15 cellular contexts compared by ENCODE assay signal in the genomic region with DNA sequence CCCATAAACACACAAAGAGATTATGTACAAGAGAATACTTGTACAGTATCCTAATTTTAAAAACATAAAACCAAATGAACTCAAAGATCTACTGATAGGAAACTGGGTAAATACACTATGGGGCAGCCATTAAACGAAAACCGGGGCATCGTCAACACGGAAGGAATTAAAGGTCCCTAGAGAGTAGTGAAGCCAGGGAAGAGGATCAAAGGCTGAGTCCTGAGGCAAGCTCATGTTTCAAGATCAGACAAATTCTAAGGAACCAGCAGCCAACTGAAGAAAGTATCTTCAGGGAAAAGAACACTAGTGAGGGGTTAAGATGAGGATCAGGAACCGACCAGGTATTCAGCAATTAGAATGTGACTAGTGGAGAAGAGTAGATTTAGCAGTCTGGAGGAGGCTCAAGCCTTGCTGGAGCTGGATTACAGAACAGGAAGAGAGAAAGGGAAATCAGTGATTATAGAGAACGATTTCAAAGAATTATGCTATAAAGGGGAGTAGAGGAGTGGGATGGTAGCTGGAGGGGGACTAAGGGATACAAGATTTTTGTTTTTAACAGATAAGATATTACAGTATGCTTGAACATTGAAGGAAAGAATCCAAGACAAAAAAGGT. TPM values are rescaled to one million over a fixed set of nuclear protein-coding genes. Genes with fewer than 3 reads are reported as not detected.
DNase-seq lines count a peak whose midpoint lies in the region; ATAC-seq, FAIRE-seq and TF ChIP-seq lines count a peak whose summit lies in the region.
"Had no signal": no experiment of that assay in that cellular context is flagged by ENCODE, and none has a peak within 500 bp of the region (broad histone marks: within the 10 kb centered on the region; RNA-seq: fewer than 3 reads in every experiment).

No MANE protein-coding gene starts in this region.

- 17 to 50% methylated on average over 6 of the region's 6 CpGs for WGBS in sigmoid colon, 2 donors

- peaks cover 4 to 43% (median 5%) of the 10 kb centered on the region in 4 donors for H3K36me3 ChIP-seq in sigmoid colon

- no peak for ATAC-seq in HG02938 (IDR thresholded peaks at IDR 0.05; ENCODE audit: unreplicated experiment)
- ATAC-seq: activated CD8-positive, alpha-beta T cell treated with anti-CD3 and anti-CD28 coated beads, Interleukin-2, amount 10 ng/mL, durations not matched to agents 7 days and 5 days had no signal

- FAIRE-seq in RCC 7860 (lab: Jason Lieb, UNC) = no peak
- FAIRE-seq: A204.1, astrocyte, kidney had no signal

- no peak for TF ChIP-seq EP300 in sigmoid colon (IDR thresholded peaks at IDR 0.05)

- no peak for TF ChIP-seq CTCF in fibroblast of villous mesenchyme (IDR thresholded peaks at IDR 0.05; ENCODE audit: insufficient read depth, low read depth, low read length)
- TF ChIP-seq CTCF in sigmoid colon (IDR thresholded peaks at IDR 0.05) = no peak

- intact Hi-C loops in sigmoid colon (cut with DNase I) = no loop called here

- H3K4me1 ChIP-seq in sigmoid colon = peaks cover 0 to 32% (median 27%) of the 10 kb centered on the region in 4 donors

- peak overlapping the region in 3 of 4 donors; percentile 26 to 52 (median 41) for H3K27ac ChIP-seq in sigmoid colon

- DNase-seq in NCI-H187 treated with DMSO at 0.1 percent for 48 hours (lab: John Stamatoyannopoulos, UW) = peak; percentile 2
- no peak for DNase-seq in NCI-H187 (lab: John Stamatoyannopoulos, UW)
- DNase-seq in NCI-H524 treated with DMSO at 0.1 percent for 48 hours (lab: John Stamatoyannopoulos, UW) = peak; percentile 91
- peak; percentile 43 for DNase-seq in fibroblast of villous mesenchyme (ENCODE audit: low read depth)
- DNase-seq in sigmoid colon = no peak
- DNase-seq in C1 segment of cervical spinal cord (lab: John Stamatoyannopoulos, UW) = no peak
- no peak for DNase-seq in RCC 7860 (ENCODE audit: low spot score)
- DNase-seq: activated CD8-positive, alpha-beta T cell treated with anti-CD3 and anti-CD28 coated beads, Interleukin-2, amount 10 ng/mL, durations not matched to agents 7 days and 5 days; erythroblast; kidney; SK-N-SH had no signal

- H3K27me3 ChIP-seq in sigmoid colon = no peaks in the 10 kb centered on the region

- H3K9me3 ChIP-seq in sigmoid colon = no peaks in the 10 kb centered on the region
- H3K9me3 ChIP-seq: SK-N-SH had no signal

- TF ChIP-seq POLR2A in sigmoid colon (IDR thresholded peaks at IDR 0.05) = no peak

- H3K4me3 ChIP-seq in fibroblast of villous mesenchyme (ENCODE audit: low read depth, low read length) (peak overlapping the region; percentile 17), sigmoid colon (no peak overlapping the region)
- H3K4me3 ChIP-seq: skin epidermis had no signal

RNA-seq across cellular contexts. Expression of a gene that starts 23.7 kb away (rescaled TPM):
- total RNA-seq in fibroblast of villous mesenchyme (89.9 and 97.6 TPM in 2 replicates), sigmoid colon (10 to 100 TPM; 52.0 to 74.8 (median 54.8) TPM)
- polyA plus RNA-seq in sigmoid colon = 10 to 100 TPM in 1 of 3 donors, 1 to 10 TPM in 2; 4.2 to 22.8 (median 6.2) TPM

Comparison
In these comparisons a context has a peak if more than half of its experiments do, and no peak if none do; other contexts are left out.
1. DNase-seq: peak in NCI-H187 treated with DMSO at 0.1 percent for 48 hours (single experiment), NCI-H524 treated with DMSO at 0.1 percent for 48 hours (single experiment) and fibroblast of villous mesenchyme (single experiment); none in NCI-H187 (0 of 2), sigmoid colon (single experiment), C1 segment of cervical spinal cord (0 of 14) and RCC 7860 (single experiment).